Comparison of ENCODE assay signal across 8 cellular contexts in genomic region chr3:107523361-107524213, GRCh38. TPM values are rescaled to one million over a fixed set of nuclear protein-coding genes. Genes with fewer than 3 reads are reported as not detected.
DNase-seq lines count a peak whose midpoint lies in the region; ATAC-seq, FAIRE-seq and TF ChIP-seq lines count a peak whose summit lies in the region.

No MANE protein-coding gene starts in this region.

- ATAC-seq in GM19452 (IDR thresholded peaks at IDR 0.05; ENCODE audit: unreplicated experiment) (peak; percentile 22), HG03520 (IDR thresholded peaks at IDR 0.05; ENCODE audit: unreplicated experiment) (peak; percentile 18), RWPE2 (ENCODE audit: low read depth) (peak; percentile 30)

- H3K27me3 Mint-ChIP-seq in CD8-positive, alpha-beta memory T cell: peaks cover 0 to 1% of the 10 kb centered on the region in 2 donors
- H3K27me3 Mint-ChIP-seq in neural crest cell (ENCODE audit: low read depth): no peaks in the 10 kb centered on the region

- CTCF ChIA-PET in CD8-positive, alpha-beta memory T cell (lab: Charles Lee): interaction anchor here (0.6 to 1.6 kb wide), 3 partner anchors 9 to 1096 kb away, joined by 3 to 5 read pairs (median 5); no protein-coding TSS in a partner anchor

- peak; percentile 31 to 70 (median 64) for DNase-seq in CD8-positive, alpha-beta memory T cell
- peak; percentile 50 for DNase-seq in RWPE2 (ENCODE audit: low spot score)
- peak; percentile 44 for DNase-seq in activated gamma-delta T cell treated with anti-CD3 and anti-CD28 coated beads, Interleukin-2, amount 50 U/mL, for 16 hours (ENCODE audit: low read depth)
- peak; percentile 33 to 56 for DNase-seq in frontal cortex (ENCODE audit: low spot score in 2 of 2)
- peak; percentile 30 for DNase-seq in neural crest cell (ENCODE audit: low read depth, low spot score)
- DNase-seq in tibial nerve (ENCODE audit: low spot score in 2 of 2): peak; percentile 19 to 45

- peaks cover 0 to 31% (median 6%) of the 10 kb centered on the region in 3 donors for H3K36me3 Mint-ChIP-seq in CD8-positive, alpha-beta memory T cell
- H3K36me3 Mint-ChIP-seq in neural crest cell (ENCODE audit: low read depth): peaks cover 5% of the 10 kb centered on the region

- TF ChIP-seq POLR2A in tibial nerve (IDR thresholded peaks at IDR 0.05): no peak

- H3K27ac ChIP-seq in CD8-positive, alpha-beta memory T cell (ENCODE audit: low read depth, low read length): peak overlapping the region; percentile 82
- H3K27ac ChIP-seq in RWPE2 (ENCODE audit: poor library complexity, severe bottlenecking) (peak overlapping the region; percentile 89), tibial nerve (peak overlapping the region; percentile 88 to 98 (median 96))

- no peaks in the 10 kb centered on the region for H3K36me3 ChIP-seq in CD8-positive, alpha-beta memory T cell (ENCODE audit: insufficient read depth, low read length)
- H3K36me3 ChIP-seq in RWPE2 (ENCODE audit: low read depth): peaks cover 21% of the 10 kb centered on the region
- H3K36me3 ChIP-seq in tibial nerve: no peaks in the 10 kb centered on the region

- H3K4me1 Mint-ChIP-seq in CD8-positive, alpha-beta memory T cell: peaks cover 29 to 48% (median 47%) of the 10 kb centered on the region in 3 donors
- H3K4me1 Mint-ChIP-seq in neural crest cell: peaks cover 26% of the 10 kb centered on the region

- TF ChIP-seq CTCF in RWPE2 (IDR thresholded peaks at IDR 0.05; ENCODE audit: poor library complexity, severe bottlenecking): no peak
- no peak for TF ChIP-seq CTCF in neural crest cell (conservative IDR thresholded peaks at IDR 0.05)
- no peak for TF ChIP-seq CTCF in tibial nerve (IDR thresholded peaks at IDR 0.05)

- H3K9me3 Mint-ChIP-seq in CD8-positive, alpha-beta memory T cell: no peaks in the 10 kb centered on the region
- no peaks in the 10 kb centered on the region for H3K9me3 Mint-ChIP-seq in neural crest cell

- peak overlapping the region; percentile 88 for H3K4me3 ChIP-seq in CD8-positive, alpha-beta memory T cell (ENCODE audit: low read length)
- peak overlapping the region; percentile 91 for H3K4me3 ChIP-seq in RWPE2 (ENCODE audit: severe bottlenecking)
- peak overlapping the region; percentile 66 to 91 (median 78) for H3K4me3 ChIP-seq in tibial nerve

- no peaks in the 10 kb centered on the region for H3K9me3 ChIP-seq in CD8-positive, alpha-beta memory T cell (ENCODE audit: low read length)
- no peaks in the 10 kb centered on the region for H3K9me3 ChIP-seq in RWPE2 (ENCODE audit: severe bottlenecking)
- H3K9me3 ChIP-seq in tibial nerve: no peaks in the 10 kb centered on the region

- H3K4me3 Mint-ChIP-seq in CD8-positive, alpha-beta memory T cell: peak overlapping the region; percentile 93 to 100 (median 97)
- peak overlapping the region; percentile 100 for H3K4me3 Mint-ChIP-seq in neural crest cell

- FAIRE-seq in frontal cortex (lab: Jason Lieb, UNC): no peak

- H3K27me3 ChIP-seq in CD8-positive, alpha-beta memory T cell (ENCODE audit: insufficient read depth, low read length, poor library complexity, severe bottlenecking): no peaks in the 10 kb centered on the region
- H3K27me3 ChIP-seq in RWPE2 (ENCODE audit: insufficient read depth, poor library complexity, severe bottlenecking) (no peaks in the 10 kb centered on the region), tibial nerve (no peaks in the 10 kb centered on the region)

- no peak for TF ChIP-seq EP300 in tibial nerve (IDR thresholded peaks at IDR 0.05)

- 0% methylated on average over 13 to 22 of the region's 54 CpGs for WGBS in tibial nerve, 2 donors

- peaks cover 11% of the 10 kb centered on the region for H3K4me1 ChIP-seq in CD8-positive, alpha-beta memory T cell (ENCODE audit: insufficient read depth, low read length)
- H3K4me1 ChIP-seq in RWPE2 (ENCODE audit: insufficient read depth, poor library complexity, severe bottlenecking) (peaks cover 11% of the 10 kb centered on the region), tibial nerve (peaks cover 0 to 11% (median 8%) of the 10 kb centered on the region in 4 donors)

- peak overlapping the region; percentile 81 to 99 (median 97) for H3K27ac Mint-ChIP-seq in CD8-positive, alpha-beta memory T cell
- peak overlapping the region; percentile 96 for H3K27ac Mint-ChIP-seq in neural crest cell (ENCODE audit: unreplicated experiment)

- POLR2A ChIA-PET in CD8-positive, alpha-beta memory T cell (lab: Charles Lee): interaction anchor here (0.6 to 0.9 kb wide), 4 partner anchors 92 to 1080 kb away, joined by 3 to 5 read pairs (median 4); no protein-coding TSS in a partner anchor

RNA-seq across cellular contexts. Expression of gene BBX, which starts 0.8 kb away (rescaled TPM):
- total RNA-seq in CD8-positive, alpha-beta memory T cell: 10 to 100 TPM; 44.5 to 54.0 TPM
- 126 TPM for polyA plus RNA-seq in CD8-positive, alpha-beta memory T cell
- 19.6 TPM for total RNA-seq in frontal cortex
- total RNA-seq in neural crest cell: 51.6 and 53.6 TPM in 2 replicates
- total RNA-seq in tibial nerve: 100 to 1,000 TPM in 1 of 4 donors, 10 to 100 TPM in 3; 54.3 to 104 (median 88.1) TPM

Comparison
In these comparisons a context has a peak if more than half of its experiments do, and no peak if none do; other contexts are left out.
1. Peak in every context shown above with its lines: DNase-seq, ATAC-seq, H3K4me3 ChIP-seq and H3K27ac ChIP-seq.